ENCODE assay signal across 16 cellular contexts in the genomic region with DNA sequence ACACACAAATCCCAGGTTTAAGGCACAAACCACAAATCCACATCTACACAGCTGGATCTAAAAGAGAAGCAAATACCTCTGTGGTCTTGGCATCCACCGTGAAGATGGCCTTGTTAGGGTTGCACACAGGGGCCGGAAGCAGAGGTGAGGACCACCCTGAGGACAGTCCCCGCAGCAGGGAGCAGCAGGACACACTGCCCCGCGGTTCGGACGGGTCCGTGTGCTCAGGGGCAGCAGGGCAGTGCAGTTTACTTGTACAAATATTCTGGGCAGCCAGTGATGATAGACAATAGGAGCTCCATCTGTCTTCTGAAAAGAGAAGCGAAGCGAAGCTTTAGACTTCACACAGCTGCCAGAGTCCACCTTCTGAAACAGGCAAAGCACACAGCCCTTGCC.
"Had no signal": no experiment of that assay in that cellular context is flagged by ENCODE, and none has a peak within 500 bp of the region (broad histone marks: within the 10 kb centered on the region; RNA-seq: fewer than 3 reads in every experiment).

No MANE protein-coding gene starts in this region.

- H3K27ac Mint-ChIP-seq: natural killer cell treated with Interleukin-12 subunit alpha and Interleukin-12 subunit beta and Interleukin-15 and Interleukin-18, amount 100 ng/mL, for 72 hours had no signal

- H3K27me3 Mint-ChIP-seq: natural killer cell treated with Interleukin-12 subunit alpha and Interleukin-12 subunit beta and Interleukin-15 and Interleukin-18, amount 100 ng/mL, for 72 hours had no signal

- DNase-seq: effector memory CD4-positive, alpha-beta T cell; gastrocnemius medialis; heart right ventricle; hypothalamus; mesenchymal stem cell; midbrain; occipital lobe; retina; stimulated activated CD4-positive, alpha-beta T cell treated with anti-CD3 and anti-CD28 coated beads, Interleukin-12 subunit alpha, Interleukin-12 subunit beta, amount 100 ng/mL, for 4 hours; stimulated activated naive CD4-positive, alpha-beta T cell treated with Interleukin-2 at 50 U/mL for 16 hours; trophoblast cell had no signal

- H3K4me3 Mint-ChIP-seq: natural killer cell treated with Interleukin-12 subunit alpha and Interleukin-12 subunit beta and Interleukin-15 and Interleukin-18, amount 100 ng/mL, for 72 hours had no signal

- ATAC-seq: gastrocnemius medialis; heart right ventricle; left lung; natural killer cell treated with Interleukin-12 subunit alpha and Interleukin-12 subunit beta and Interleukin-15 and Interleukin-18, amount 100 ng/mL, for 72 hours; pancreas; psoas muscle; right lobe of liver had no signal

- H3K9me3 Mint-ChIP-seq: natural killer cell treated with Interleukin-12 subunit alpha and Interleukin-12 subunit beta and Interleukin-15 and Interleukin-18, amount 100 ng/mL, for 72 hours had no signal

- H3K36me3 Mint-ChIP-seq: natural killer cell treated with Interleukin-12 subunit alpha and Interleukin-12 subunit beta and Interleukin-15 and Interleukin-18, amount 100 ng/mL, for 72 hours had no signal
